15 cellular contexts compared by ENCODE assay signal in the genomic region with DNA sequence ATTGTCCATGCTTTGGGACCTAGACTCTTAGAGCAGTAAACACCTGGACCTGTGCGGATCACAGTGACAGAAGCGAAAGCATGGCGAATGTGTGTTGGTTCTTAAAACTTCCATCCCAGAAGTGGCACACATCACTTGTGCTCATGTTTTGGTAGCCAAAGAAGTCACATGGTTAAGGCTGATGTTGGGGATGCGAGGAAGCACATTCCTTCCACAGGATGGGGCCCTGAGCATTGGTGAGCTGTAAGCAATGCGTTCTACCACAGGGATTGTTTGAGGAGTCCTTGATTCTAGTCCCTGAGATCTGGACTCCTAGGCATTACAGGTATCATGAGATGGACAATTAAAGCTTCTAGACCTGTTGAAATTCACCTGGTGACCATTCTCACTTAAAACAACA.
DNase-seq lines count a peak whose midpoint lies in the region; ATAC-seq, FAIRE-seq and TF ChIP-seq lines count a peak whose summit lies in the region.
"Had no signal": no experiment of that assay in that cellular context is flagged by ENCODE, and none has a peak within 500 bp of the region (broad histone marks: within the 10 kb centered on the region; RNA-seq: fewer than 3 reads in every experiment).

No MANE protein-coding gene starts in this region.

- ATAC-seq in HG03196 (IDR thresholded peaks at IDR 0.05; ENCODE audit: unreplicated experiment), result no peak
- ATAC-seq: CD8-positive, alpha-beta T cell had no signal

- H3K79me2 ChIP-seq in H1 (ENCODE audit: control insufficient read depth in 1 of 2, insufficient read depth in 2 of 2, low read length in 2 of 2) (no peaks in the 10 kb centered on the region), mesendoderm (ENCODE audit: control insufficient read depth, insufficient read depth, low read length) (no peaks in the 10 kb centered on the region)

- peak; percentile 63 for FAIRE-seq in H1 (lab: Jason Lieb, UNC)

- H3K36me3 ChIP-seq in H7 (replicated peaks; ENCODE audit: control insufficient read depth, insufficient read depth, low read length), result no peaks in the 10 kb centered on the region
- H3K36me3 ChIP-seq in NT2/D1 (ENCODE audit: insufficient read depth, insufficient read length, low read length), result no peaks in the 10 kb centered on the region
- no peaks in the 10 kb centered on the region for H3K36me3 ChIP-seq in H1 (ENCODE audit: control insufficient read depth in 2 of 4, insufficient read depth in 4 of 4, low read length in 3 of 4)
- H3K36me3 ChIP-seq in mesendoderm (ENCODE audit: control insufficient read depth, insufficient read depth, low read length), result no peaks in the 10 kb centered on the region
- H3K36me3 ChIP-seq: BE2C had no signal

- H3K4me2 ChIP-seq in H1 (ENCODE audit: insufficient read depth in 1 of 2, low read depth in 2 of 2, low read length in 2 of 2) (no peak overlapping the region), mesendoderm (ENCODE audit: low read length) (no peak overlapping the region)

- peak overlapping the region; percentile 43; the same call in 1 of the 2 replicates for H2AFZ ChIP-seq in H1 (ENCODE audit: low read length)

- H3K14ac ChIP-seq in H1 (ENCODE audit: insufficient read length), result no peak overlapping the region

- no peak overlapping the region for H3K56ac ChIP-seq in H1 (replicated peaks; ENCODE audit: insufficient read length, low read depth, low read length)
- H3K56ac ChIP-seq in mesendoderm (ENCODE audit: low read length), result no peak overlapping the region

- H3K27ac ChIP-seq in H1 (ENCODE audit: low read depth, low read length) (no peak overlapping the region), mesendoderm (ENCODE audit: low read depth, low read length) (no peak overlapping the region)

- no peaks in the 10 kb centered on the region for H3K27me3 ChIP-seq in H7 (ENCODE audit: control insufficient read depth, insufficient read depth, low read length)
- no peaks in the 10 kb centered on the region for H3K27me3 ChIP-seq in NT2/D1 (ENCODE audit: insufficient read depth, insufficient read length)
- no peaks in the 10 kb centered on the region for H3K27me3 ChIP-seq in H1 (replicated peaks in 1 of 4; ENCODE audit: control insufficient read depth in 3 of 4, extremely low read depth in 1 of 4, insufficient read depth in 3 of 4, low read length in 3 of 4)
- no peaks in the 10 kb centered on the region for H3K27me3 ChIP-seq in mesendoderm (ENCODE audit: insufficient read depth, low read length, poor library complexity)
- H3K27me3 ChIP-seq: BE2C had no signal

- H2BK5ac ChIP-seq in H1 (ENCODE audit: low read depth, low read length) (no peak overlapping the region), mesendoderm (ENCODE audit: low read length) (no peak overlapping the region)

- H4K5ac ChIP-seq in H1 (ENCODE audit: insufficient read length, low read depth, low read length), result peak overlapping the region; percentile 25
- no peak overlapping the region for H4K5ac ChIP-seq in mesendoderm (ENCODE audit: low read length)

- TF ChIP-seq RAD21 in H1 (IDR thresholded peaks at IDR 0.05 in 1 of 2, conservative IDR thresholded peaks at IDR 0.05 in 1 of 2; ENCODE audit: low read depth in 2 of 2, low read length in 2 of 2), result peak; percentile 22 to 51; a peak in 3 of 4 replicates

- H4K20me1 ChIP-seq in H1 (replicated peaks in 1 of 2; ENCODE audit: control insufficient read depth in 1 of 2, insufficient read depth in 2 of 2, low read length in 2 of 2), result no peaks in the 10 kb centered on the region

- no peaks in the 10 kb centered on the region for H3K9me3 ChIP-seq in NT2/D1 (ENCODE audit: insufficient read depth, low read length)
- H3K9me3 ChIP-seq in H1 (ENCODE audit: insufficient read depth in 2 of 2, low read depth in 1 of 2, low read length in 1 of 2), result no peaks in the 10 kb centered on the region
- H3K9me3 ChIP-seq: BE2C had no signal

- H3K4me3 ChIP-seq in H7 (ENCODE audit: insufficient read depth, low read depth, low read length) (no peak overlapping the region), NT2/D1 (ENCODE audit: insufficient read length, low read depth) (no peak overlapping the region), H1 (ENCODE audit: extremely low read depth in 1 of 4, insufficient read depth in 2 of 4, low read depth in 3 of 4, low read length in 4 of 4) (no peak overlapping the region), mesendoderm (ENCODE audit: low read length) (no peak overlapping the region)

- no peak overlapping the region for H4K91ac ChIP-seq in H1 (replicated peaks; ENCODE audit: insufficient read length, low read length)

- no peaks in the 10 kb centered on the region; the same call in 1 of the 2 replicates for H3K23me2 ChIP-seq in H1 (ENCODE audit: low read depth, low read length)

- CTCF ChIA-PET in H1 (lab: Charles Lee; ENCODE audit: partially characterized antibody), result interaction anchor here (0.5 to 6.3 kb wide), 14 partner anchors 9 to 100 kb away, joined by 3 to 30 read pairs (median 4); no protein-coding TSS in a partner anchor

- H2BK12ac ChIP-seq in H1 (ENCODE audit: low read depth, low read length), result no peak overlapping the region

- POLR2A ChIA-PET in H1 (lab: Charles Lee; ENCODE audit: partially characterized antibody), result no interaction called here

- H2BK120ac ChIP-seq in H1 (replicated peaks; ENCODE audit: low read depth, low read length), result no peak overlapping the region
- H2BK120ac ChIP-seq in mesendoderm (ENCODE audit: low read depth, low read length), result no peak overlapping the region

- no peak for TF ChIP-seq EP300 in H1 (IDR thresholded peaks at IDR 0.05; ENCODE audit: borderline replicate concordance in 1 of 2, low read depth in 2 of 2, low read length in 2 of 2)

- H3K9ac ChIP-seq in NT2/D1 (ENCODE audit: insufficient read length, low read depth) (no peak overlapping the region), H1 (replicated peaks in 1 of 4; ENCODE audit: extremely low read depth in 1 of 4, low read depth in 3 of 4, low read length in 3 of 4) (no peak overlapping the region), mesendoderm (ENCODE audit: low read length) (no peak overlapping the region)

- H2BK20ac ChIP-seq in H1 (ENCODE audit: low read length), result no peak overlapping the region

- H3K18ac ChIP-seq in H1 (ENCODE audit: extremely low read depth, low read length) (no peak overlapping the region), mesendoderm (ENCODE audit: low read length) (no peak overlapping the region)

- TF ChIP-seq POLR2A in H1 (IDR thresholded peaks at IDR 0.05; ENCODE audit: control extremely low read depth in 1 of 2, low read depth in 2 of 2, low read length in 2 of 2), result no peak

- WGBS in H1 (ENCODE audit: extremely low coverage in 1 of 2, insufficient coverage in 1 of 2, insufficient read length in 1 of 2, insufficient replicate concordance in 2 of 2, low coverage in 1 of 2, low lambda C conversion rate in 2 of 2, missing lambda C conversion rate in 1 of 2), 2 experiments, result 79% methylated on average over 5 of the region's 5 CpGs; no CpG with 5 or more reads in 1 of the 2 experiments
- no CpG with 5 or more reads among the region's 5 CpGs for WGBS in mesendoderm (ENCODE audit: extremely low coverage, insufficient coverage, low lambda C conversion rate)

- H4K8ac ChIP-seq in H1 (ENCODE audit: extremely low read depth, insufficient read depth, low read length), result no peak overlapping the region
- H4K8ac ChIP-seq in mesendoderm (ENCODE audit: low read depth, low read length), result no peak overlapping the region

- H3K4ac ChIP-seq in H1 (replicated peaks; ENCODE audit: insufficient read length, low read depth, low read length) (no peak overlapping the region), mesendoderm (ENCODE audit: low read depth, low read length) (no peak overlapping the region)

- H3K4me1 ChIP-seq in NT2/D1 (ENCODE audit: insufficient read depth, insufficient read length) (peaks cover 8% of the 10 kb centered on the region), H1 (replicated peaks in 1 of 4; ENCODE audit: control insufficient read depth in 3 of 4, insufficient read depth in 4 of 4, low read length in 3 of 4) (peaks cover 0 to 3% (median 1%) of the 10 kb centered on the region in 4 experiments; a peak in 2 of 7 replicates), mesendoderm (ENCODE audit: control insufficient read depth, low read depth, low read length) (no peaks in the 10 kb centered on the region)
- H3K4me1 ChIP-seq: BE2C had no signal

- peak; percentile 33 for DNase-seq in H7
- peak; percentile 32 for DNase-seq in NT2/D1 (ENCODE audit: low read depth, low spot score)
- DNase-seq in H1 (ENCODE audit: low read depth in 1 of 2, low spot score in 2 of 2), result peak in 1 of 2 experiments; percentile 49
- DNase-seq in mesendoderm, result peak; percentile 73
- DNase-seq in activated naive CD4-positive, alpha-beta T cell (lab: John Stamatoyannopoulos, UW), result no peak
- no peak for DNase-seq in D341Med (ENCODE audit: low spot score)
- DNase-seq: BE2C; CD8-positive, alpha-beta T cell; NCI-H1105 treated with DMSO at 0.1 percent for 48 hours; NCI-H187 treated with DMSO at 0.1 percent for 48 hours; NCI-H2171; NCI-H446 treated with DMSO at 0.1 percent for 48 hours; NCI-H774; SIG-M5 had no signal

- H3K79me1 ChIP-seq in H1 (ENCODE audit: low read depth, low read length) (no peaks in the 10 kb centered on the region), mesendoderm (ENCODE audit: low read length) (no peaks in the 10 kb centered on the region)

- H3K23ac ChIP-seq in H1 (ENCODE audit: insufficient read length) (no peak overlapping the region), mesendoderm (ENCODE audit: low read length) (no peak overlapping the region)

- H2AK5ac ChIP-seq in H1 (ENCODE audit: low read depth, low read length) (no peak overlapping the region), mesendoderm (ENCODE audit: low read length) (no peak overlapping the region)

- TF ChIP-seq CTCF in H1 (IDR thresholded peaks at IDR 0.05; ENCODE audit: control extremely low read depth in 1 of 3, insufficient read depth in 1 of 3, low read depth in 1 of 3, low read length in 3 of 3), result peak; percentile 48 to 80 (median 52)

- no peak overlapping the region for H2BK15ac ChIP-seq in H1 (ENCODE audit: low read length)
- no peak overlapping the region for H2BK15ac ChIP-seq in mesendoderm (replicated peaks; ENCODE audit: low read depth)

TF ChIP-seq in H1, 55 proteins besides CTCF, POLR2A, EP300 and RAD21:
- no peak for TF ChIP-seq SIN3A (conservative IDR thresholded peaks at IDR 0.05 in 1 of 2, IDR thresholded peaks at IDR 0.05 in 1 of 2; ENCODE audit: low read depth in 1 of 2, low read length in 2 of 2)
- TF ChIP-seq TEAD4 (IDR thresholded peaks at IDR 0.05; ENCODE audit: low read depth, low read length), result peak; percentile 99
- TF ChIP-seq, protein P1, sequence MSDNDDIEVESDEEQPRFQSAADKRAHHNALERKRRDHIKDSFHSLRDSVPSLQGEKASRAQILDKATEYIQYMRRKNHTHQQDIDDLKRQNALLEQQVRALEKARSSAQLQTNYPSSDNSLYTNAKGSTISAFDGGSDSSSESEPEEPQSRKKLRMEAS (IDR thresholded peaks at IDR 0.05), result peak; percentile 60

Comparison
In these comparisons a context has a peak if more than half of its experiments do, and no peak if none do; other contexts are left out.
1. DNase-seq: peak in H7 (single experiment), NT2/D1 (single experiment) and mesendoderm (single experiment); none in activated naive CD4-positive, alpha-beta T cell (0 of 4) and D341Med (single experiment).